26 cellular contexts compared by ENCODE assay signal in the genomic region with DNA sequence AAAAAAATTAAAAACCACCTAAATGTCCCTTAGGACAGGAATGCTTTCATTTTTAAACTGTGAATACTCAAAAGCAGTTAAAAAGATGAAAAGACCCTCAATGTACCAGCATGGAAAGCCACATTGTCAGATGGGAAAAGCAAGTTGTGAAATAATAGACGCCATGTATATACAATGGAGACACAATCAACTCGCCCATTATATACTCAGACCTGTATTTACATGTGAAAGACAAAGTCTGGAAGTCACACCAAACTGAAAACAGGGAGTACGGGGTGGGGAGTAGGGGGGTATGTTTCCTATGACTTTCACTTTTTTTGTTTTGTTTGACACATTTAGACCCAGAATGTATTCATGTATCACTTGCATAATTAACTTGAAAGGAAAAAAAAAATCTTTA.
"Had no signal": no experiment of that assay in that cellular context is flagged by ENCODE, and none has a peak within 500 bp of the region (broad histone marks: within the 10 kb centered on the region; RNA-seq: fewer than 3 reads in every experiment).

No MANE protein-coding gene starts in this region.

- H3K9me3 Mint-ChIP-seq: mesothelial cell of epicardium, nephron progenitor cell had no signal

- H3K4me3 Mint-ChIP-seq: mesothelial cell of epicardium; naive thymus-derived CD4-positive, alpha-beta T cell; nephron progenitor cell; stimulated activated effector memory CD8-positive, alpha-beta T cell treated with anti-CD3 and anti-CD28 coated beads, Interleukin-12 subunit alpha, Interleukin-12 subunit beta, amount 100 ng/mL, for 72 hours had no signal

- H3K36me3 ChIP-seq: gastrocnemius medialis, left lung, prostate gland, right atrium auricular region, tibial nerve, upper lobe of left lung had no signal

- H3K36me3 Mint-ChIP-seq: mesothelial cell of epicardium; stimulated activated effector memory CD8-positive, alpha-beta T cell treated with anti-CD3 and anti-CD28 coated beads, Interleukin-12 subunit alpha, Interleukin-12 subunit beta, amount 100 ng/mL, for 72 hours had no signal

- H3K4me1 ChIP-seq: prostate gland had no signal

- H3K4me3 ChIP-seq: dorsolateral prefrontal cortex, gastrocnemius medialis, left lung, mucosa of descending colon, prostate gland, right atrium auricular region, smooth muscle cell, testis, tibial nerve, upper lobe of left lung had no signal

- H3K9me3 ChIP-seq: gastrocnemius medialis, left lung, mucosa of descending colon, prostate gland, right atrium auricular region, testis, tibial nerve, upper lobe of left lung had no signal

- H3K27ac Mint-ChIP-seq: mesothelial cell of epicardium; naive thymus-derived CD4-positive, alpha-beta T cell; nephron progenitor cell; stimulated activated effector memory CD8-positive, alpha-beta T cell treated with anti-CD3 and anti-CD28 coated beads, Interleukin-12 subunit alpha, Interleukin-12 subunit beta, amount 100 ng/mL, for 72 hours had no signal

- DNase-seq: dorsolateral prefrontal cortex; effector CD4-positive, alpha-beta T cell; foreskin fibroblast; gastrocnemius medialis; head of caudate nucleus; left cardiac atrium; left lung; mesenchymal stem cell; mucosa of descending colon; naive thymus-derived CD4-positive, alpha-beta T cell; nephron progenitor cell; nucleus accumbens; stimulated activated CD4-positive, alpha-beta T cell treated with anti-CD3 and anti-CD28 coated beads, Interleukin-12 subunit alpha, Interleukin-12 subunit beta, amount 100 ng/mL, for 4 hours; stimulated activated CD4-positive, alpha-beta T cell treated with anti-CD3 and anti-CD28 coated beads, Interleukin-2, amount 100 ng/mL, for 24 hours; stimulated activated CD4-positive, alpha-beta T cell treated with anti-CD3 and anti-CD28 coated beads, Interleukin-4, amount 100 ng/mL, for 24 hours; stimulated activated naive CD4-positive, alpha-beta T cell treated with Interleukin-2 at 50 U/mL for 16 hours; substantia nigra; testis; upper lobe of left lung had no signal

- H3K27me3 ChIP-seq: testis had no signal

- H3K27ac ChIP-seq: epithelial cell of prostate, gastrocnemius medialis, left lung, prostate gland, right atrium auricular region, testis, tibial nerve, upper lobe of left lung had no signal
